8 cellular contexts compared by ENCODE assay signal in the genomic region with DNA sequence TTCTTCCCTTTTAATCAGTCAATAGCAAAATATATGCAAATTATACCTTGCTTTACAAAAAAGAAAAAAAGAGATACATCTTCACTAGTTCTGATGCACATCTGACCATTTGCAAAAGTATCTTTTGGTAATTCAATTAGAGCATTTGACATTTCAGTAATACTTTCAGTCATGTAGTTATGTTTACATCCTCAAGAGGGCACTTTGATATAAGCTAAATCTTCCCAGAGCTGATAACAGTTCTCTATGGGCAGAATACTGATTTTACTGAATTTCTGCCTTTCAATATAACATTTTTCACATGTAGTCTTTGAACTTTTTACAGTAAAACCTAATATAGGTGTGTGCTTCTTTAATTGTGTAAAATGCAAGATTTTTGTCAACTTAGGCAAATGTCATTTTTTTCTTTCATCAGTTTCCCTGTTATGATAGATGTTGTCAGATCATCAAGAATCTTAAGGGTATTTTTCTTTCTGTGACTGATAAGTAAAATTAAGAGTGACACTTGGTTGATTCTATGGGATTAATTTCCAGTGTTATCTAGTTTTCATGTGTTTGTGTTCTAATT.
A peak's percentile ranks its signal among the peaks of the same experiment; 100 is the strongest.
DNase-seq lines count a peak whose midpoint lies in the region; ATAC-seq and TF ChIP-seq lines count a peak whose summit lies in the region.

No MANE protein-coding gene starts in this region.

- H3K9me3 Mint-ChIP-seq in Caco-2 (ENCODE audit: unreplicated experiment) = no peaks in the 10 kb centered on the region
- H3K9me3 Mint-ChIP-seq in naive thymus-derived CD4-positive, alpha-beta T cell = peaks cover 0 to 5% (median 0%) of the 10 kb centered on the region in 11 donors

- H3K9me3 ChIP-seq in Caco-2 (no peaks in the 10 kb centered on the region), OCI-LY7 (ENCODE audit: low read length) (no peaks in the 10 kb centered on the region), esophagus muscularis mucosa (no peaks in the 10 kb centered on the region)
- H3K9me3 ChIP-seq in naive thymus-derived CD4-positive, alpha-beta T cell (ENCODE audit: control insufficient read depth in 2 of 3, low read length in 3 of 3) = no peaks in the 10 kb centered on the region

- POLR2A ChIA-PET in Caco-2 (lab: Charles Lee) = interaction anchor here (0.6 kb wide), 1 partner anchor 450 kb away, joined by 3 read pairs; no protein-coding TSS in a partner anchor
- POLR2A ChIA-PET in OCI-LY7 (lab: Charles Lee) = no interaction called here
- POLR2A ChIA-PET in naive thymus-derived CD4-positive, alpha-beta T cell (lab: Charles Lee) = no interaction called here

- no peaks in the 10 kb centered on the region for H3K36me3 Mint-ChIP-seq in Caco-2 (ENCODE audit: insufficient read depth, unreplicated experiment)
- no peaks in the 10 kb centered on the region for H3K36me3 Mint-ChIP-seq in naive thymus-derived CD4-positive, alpha-beta T cell

- H3K27ac Mint-ChIP-seq in Caco-2 (ENCODE audit: unreplicated experiment) = no peak overlapping the region
- no peak overlapping the region for H3K27ac Mint-ChIP-seq in naive thymus-derived CD4-positive, alpha-beta T cell

- no peak overlapping the region for H3K4me3 Mint-ChIP-seq in Caco-2 (ENCODE audit: unreplicated experiment)
- H3K4me3 Mint-ChIP-seq in naive thymus-derived CD4-positive, alpha-beta T cell = no peak overlapping the region

- H3K27me3 ChIP-seq in Caco-2 (replicated peaks; ENCODE audit: control insufficient read depth, insufficient read depth, low read length) (no peaks in the 10 kb centered on the region), esophagus muscularis mucosa (no peaks in the 10 kb centered on the region)
- no peaks in the 10 kb centered on the region for H3K27me3 ChIP-seq in naive thymus-derived CD4-positive, alpha-beta T cell (ENCODE audit: control insufficient read depth in 2 of 2, insufficient read depth in 2 of 2, low read length in 2 of 2)

- H3K4me1 ChIP-seq in Caco-2 (no peaks in the 10 kb centered on the region), OCI-LY7 (ENCODE audit: insufficient read depth, low read length, poor library complexity, severe bottlenecking) (no peaks in the 10 kb centered on the region), esophagus muscularis mucosa (no peaks in the 10 kb centered on the region)
- H3K4me1 ChIP-seq in naive thymus-derived CD4-positive, alpha-beta T cell (ENCODE audit: control insufficient read depth in 2 of 2, insufficient read depth in 2 of 2, low read length in 2 of 2) = no peaks in the 10 kb centered on the region

- no peaks in the 10 kb centered on the region for H3K79me2 ChIP-seq in OCI-LY7 (ENCODE audit: insufficient read depth, low read depth, low read length)

- peak; percentile 74 for ATAC-seq in GM19468 (IDR thresholded peaks at IDR 0.05; ENCODE audit: extremely low read depth, unreplicated experiment)
- no peak for ATAC-seq in naive thymus-derived CD4-positive, alpha-beta T cell

- no peak overlapping the region for H3K4me2 ChIP-seq in OCI-LY7 (ENCODE audit: low read length)

- H3K36me3 ChIP-seq in Caco-2 (ENCODE audit: control insufficient read depth, insufficient read depth, low read length) = no peaks in the 10 kb centered on the region
- no peaks in the 10 kb centered on the region for H3K36me3 ChIP-seq in OCI-LY7 (ENCODE audit: insufficient read depth, low read length)
- H3K36me3 ChIP-seq in esophagus muscularis mucosa = no peaks in the 10 kb centered on the region
- no peaks in the 10 kb centered on the region for H3K36me3 ChIP-seq in naive thymus-derived CD4-positive, alpha-beta T cell (ENCODE audit: control insufficient read depth in 2 of 3, insufficient read depth in 3 of 3, low read length in 3 of 3)

- intact Hi-C loops in Caco-2 (cut with micrococcal nuclease; ENCODE audit: unreplicated experiment) (loop anchor here (1.0 to 2.0 kb wide), 3 partner anchors 258 to 1015 kb away; no protein-coding TSS in a partner anchor), OCI-LY7 (cut with micrococcal nuclease; ENCODE audit: unreplicated experiment) (loop anchor here (1.0 to 10.0 kb wide), 4 partner anchors 432 to 927 kb away; no protein-coding TSS in a partner anchor), esophagus muscularis mucosa (cut with DNase I) (loop anchor here (10.0 kb wide), 1 partner anchor 584 kb away; no protein-coding TSS in a partner anchor)
- intact Hi-C loops in naive thymus-derived CD4-positive, alpha-beta T cell (cut with micrococcal nuclease) = loop anchor here in 1 of 2 donors (1.0 to 10.0 kb wide), 2 partner anchors 579 to 1014 kb away; no protein-coding TSS in a partner anchor

- CTCF ChIA-PET in Caco-2 (lab: Charles Lee) = interaction anchor here (1.0 to 1.1 kb wide), 2 partner anchors 580 to 1015 kb away, joined by 4 to 15 read pairs; no protein-coding TSS in a partner anchor
- CTCF ChIA-PET in OCI-LY7 (lab: Charles Lee; ENCODE audit: unreplicated experiment) = no interaction called here
- CTCF ChIA-PET in naive thymus-derived CD4-positive, alpha-beta T cell (lab: Charles Lee) = no interaction called here

- H3K27me3 Mint-ChIP-seq in Caco-2 (ENCODE audit: insufficient read depth, unreplicated experiment) = peaks cover 3% of the 10 kb centered on the region
- H3K27me3 Mint-ChIP-seq in naive thymus-derived CD4-positive, alpha-beta T cell = no peaks in the 10 kb centered on the region

- DNase-seq in Caco-2 = no peak
- DNase-seq in HPDE6-E6E7 (ENCODE audit: extremely low spot score) = peak; percentile 8
- peak; percentile 66 for DNase-seq in OCI-LY7 (ENCODE audit: low spot score)
- DNase-seq in esophagus muscularis mucosa (ENCODE audit: extremely low spot score) = no peak
- peak; percentile 41 for DNase-seq in renal cortical epithelial cell (ENCODE audit: low read depth)
- DNase-seq in activated CD4-positive, alpha-beta T cell treated with anti-CD3 and anti-CD28 coated beads, Interleukin-2, amount 50 U/mL, for 4 hours = no peak
- DNase-seq in naive thymus-derived CD4-positive, alpha-beta T cell = no peak

- no peak for TF ChIP-seq EP300 in esophagus muscularis mucosa (IDR thresholded peaks at IDR 0.05)

- no peaks in the 10 kb centered on the region for H3K9me2 ChIP-seq in OCI-LY7 (ENCODE audit: insufficient read depth, low read length)

- H3K4me3 ChIP-seq in Caco-2 (ENCODE audit: low read depth, low read length) (no peak overlapping the region), OCI-LY7 (ENCODE audit: low read depth, low read length, poor library complexity, severe bottlenecking) (no peak overlapping the region), esophagus muscularis mucosa (no peak overlapping the region)
- no peak overlapping the region for H3K4me3 ChIP-seq in naive thymus-derived CD4-positive, alpha-beta T cell (ENCODE audit: low read length)

- no peak overlapping the region for H3K27ac ChIP-seq in OCI-LY7 (ENCODE audit: low read depth, low read length, poor library complexity, severe bottlenecking)
- H3K27ac ChIP-seq in esophagus muscularis mucosa (replicated peaks in 1 of 4) = no peak overlapping the region
- no peak overlapping the region for H3K27ac ChIP-seq in naive thymus-derived CD4-positive, alpha-beta T cell (ENCODE audit: low read depth, low read length)

- H4K20me1 ChIP-seq in OCI-LY7 (ENCODE audit: insufficient read depth, low read length) = no peaks in the 10 kb centered on the region

- BruUV-seq in Caco-2 (replicated peaks; lab: Mats Ljungman, UMichigan) (no TSS peak), OCI-LY7 (replicated peaks; lab: Mats Ljungman, UMichigan) (no TSS peak)

- H3K4me1 Mint-ChIP-seq in Caco-2 (ENCODE audit: low read depth, unreplicated experiment) = no peaks in the 10 kb centered on the region
- no peaks in the 10 kb centered on the region for H3K4me1 Mint-ChIP-seq in naive thymus-derived CD4-positive, alpha-beta T cell

- TF ChIP-seq POLR2A in esophagus muscularis mucosa (IDR thresholded peaks at IDR 0.05; ENCODE audit: low read depth) = no peak

- no peak overlapping the region for H2AFZ ChIP-seq in OCI-LY7 (ENCODE audit: low read length)

- TF ChIP-seq CTCF in Caco-2 (IDR thresholded peaks at IDR 0.05; ENCODE audit: insufficient read depth in 1 of 2, low read depth in 1 of 2, low read length in 1 of 2, severe bottlenecking in 1 of 2, unreplicated experiment in 1 of 2) = peak; percentile 42 to 52
- TF ChIP-seq CTCF in OCI-LY7 (conservative IDR thresholded peaks at IDR 0.05; ENCODE audit: low read length) = peak; percentile 89
- peak in 2 of 3 experiments; percentile 26 to 41 for TF ChIP-seq CTCF in esophagus muscularis mucosa (IDR thresholded peaks at IDR 0.05)

Comparison
In these comparisons a context has a peak if more than half of its experiments do, and no peak if none do; other contexts are left out.
1. DNase-seq: peak in HPDE6-E6E7 (single experiment), OCI-LY7 (single experiment) and renal cortical epithelial cell (single experiment); none in Caco-2 (0 of 2), esophagus muscularis mucosa (single experiment), activated CD4-positive, alpha-beta T cell treated with anti-CD3 and anti-CD28 coated beads, Interleukin-2, amount 50 U/mL, for 4 hours (0 of 2) and naive thymus-derived CD4-positive, alpha-beta T cell (0 of 9).
2. CTCF ChIP-seq: peak in every context shown above with its lines; median percentile 89 in OCI-LY7; 47 in Caco-2; 34 in esophagus muscularis mucosa.